ENCODE assay signal across 18 cellular contexts in genomic region chr2:143504397-143504796, GRCh38.
DNase-seq lines count a peak whose midpoint lies in the region; ATAC-seq and TF ChIP-seq lines count a peak whose summit lies in the region.
"Had no signal": no experiment of that assay in that cellular context is flagged by ENCODE, and none has a peak within 500 bp of the region (broad histone marks: within the 10 kb centered on the region; RNA-seq: fewer than 3 reads in every experiment).

No MANE protein-coding gene starts in this region.

- intact Hi-C loops in Right ventricle myocardium inferior (cut with DNase I): no loop called here
- intact Hi-C loops in aorta (cut with DNase I): no loop called here

- CTCF ChIA-PET in CD8-positive, alpha-beta memory T cell (lab: Charles Lee): no interaction called here

- 84 to 91% methylated on average over 2 of the region's 2 CpGs for WGBS in gastroesophageal sphincter (ENCODE audit: low coverage in 1 of 2), 2 donors
- 95 to 97% methylated on average over 2 of the region's 2 CpGs for WGBS in aorta, 2 donors

- in situ Hi-C loops in brain microvascular endothelial cell (cut with HindIII; ENCODE audit: low pct_ligation_motif_present, low sequenced_read_pairs): no loop called here

- no peaks in the 10 kb centered on the region for H3K9me3 ChIP-seq in right atrium auricular region
- H3K9me3 ChIP-seq in CD8-positive, alpha-beta memory T cell (ENCODE audit: low read length): no peaks in the 10 kb centered on the region
- H3K9me3 ChIP-seq in gastroesophageal sphincter: no peaks in the 10 kb centered on the region
- H3K9me3 ChIP-seq in aorta (ENCODE audit: control insufficient read depth, low read length): no peaks in the 10 kb centered on the region
- H3K9me3 ChIP-seq: BLaER1 had no signal

- POLR2A ChIA-PET in CD8-positive, alpha-beta memory T cell (lab: Charles Lee): no interaction called here

- H3K27ac ChIP-seq in right atrium auricular region: no peak overlapping the region
- H3K27ac ChIP-seq in CD8-positive, alpha-beta memory T cell (ENCODE audit: low read depth, low read length): no peak overlapping the region
- no peak overlapping the region for H3K27ac ChIP-seq in gastroesophageal sphincter
- no peak overlapping the region for H3K27ac ChIP-seq in aorta (ENCODE audit: low read depth in 1 of 2, low read length in 2 of 2)
- no peak overlapping the region for H3K27ac ChIP-seq in brain microvascular endothelial cell
- H3K27ac ChIP-seq: BLaER1, KMS-11, SK-N-MC had no signal

- DNase-seq in Right ventricle myocardium inferior (ENCODE audit: missing footprints) (no peak), right atrium auricular region (ENCODE audit: low spot score) (no peak), aorta (no peak), brain microvascular endothelial cell (no peak)
- no peak for DNase-seq in CD8-positive, alpha-beta memory T cell
- DNase-seq: DMS79 treated with DMSO at 0.1 percent for 48 hours, H7, HFFc6, MV-4-11, NCI-H1417 treated with DMSO at 0.1 percent for 48 hours, NCI-H187 treated with DMSO at 0.1 percent for 48 hours, NCI-H446 treated with DMSO at 0.1 percent for 48 hours, SHP77 had no signal

- H3K9me3 Mint-ChIP-seq in CD8-positive, alpha-beta memory T cell: no peaks in the 10 kb centered on the region
- H3K9me3 Mint-ChIP-seq: HFFc6 had no signal

- H3K4me3 ChIP-seq in right atrium auricular region: no peak overlapping the region
- H3K4me3 ChIP-seq in CD8-positive, alpha-beta memory T cell (ENCODE audit: low read length): no peak overlapping the region
- H3K4me3 ChIP-seq in gastroesophageal sphincter: no peak overlapping the region
- H3K4me3 ChIP-seq in aorta (ENCODE audit: low read length in 2 of 2): no peak overlapping the region
- no peak overlapping the region for H3K4me3 ChIP-seq in brain microvascular endothelial cell (ENCODE audit: low read depth, low read length)
- H3K4me3 ChIP-seq: BLaER1, SK-N-MC had no signal

- H3K36me3 Mint-ChIP-seq in CD8-positive, alpha-beta memory T cell: peaks cover 6 to 69% (median 26%) of the 10 kb centered on the region in 3 donors

- H3K27me3 ChIP-seq in right atrium auricular region: no peaks in the 10 kb centered on the region
- H3K27me3 ChIP-seq in CD8-positive, alpha-beta memory T cell (ENCODE audit: insufficient read depth, low read length, poor library complexity, severe bottlenecking): no peaks in the 10 kb centered on the region
- no peaks in the 10 kb centered on the region for H3K27me3 ChIP-seq in gastroesophageal sphincter
- H3K27me3 ChIP-seq in aorta (ENCODE audit: control insufficient read depth in 1 of 2, insufficient read depth in 2 of 2, low read length in 1 of 2): no peaks in the 10 kb centered on the region
- H3K27me3 ChIP-seq in brain microvascular endothelial cell (replicated peaks): no peaks in the 10 kb centered on the region
- H3K27me3 ChIP-seq: BLaER1 had no signal

- ATAC-seq in Right ventricle myocardium inferior (peak; percentile 89), gastroesophageal sphincter (peak; percentile 48), aorta (ENCODE audit: low FRiP score) (peak; percentile 59), HG03175 (IDR thresholded peaks at IDR 0.05; ENCODE audit: unreplicated experiment) (no peak)

- H3K4me3 Mint-ChIP-seq in CD8-positive, alpha-beta memory T cell: no peak overlapping the region
- H3K4me3 Mint-ChIP-seq: HFFc6 had no signal

- H3K36me3 ChIP-seq in right atrium auricular region (no peaks in the 10 kb centered on the region), gastroesophageal sphincter (no peaks in the 10 kb centered on the region), aorta (ENCODE audit: control insufficient read depth in 1 of 2, insufficient read depth in 2 of 2, low read length in 1 of 2) (no peaks in the 10 kb centered on the region), brain microvascular endothelial cell (replicated peaks) (no peaks in the 10 kb centered on the region)
- H3K36me3 ChIP-seq in CD8-positive, alpha-beta memory T cell (ENCODE audit: insufficient read depth, low read length): peaks cover 6% of the 10 kb centered on the region

- H3K27ac Mint-ChIP-seq in CD8-positive, alpha-beta memory T cell: peak overlapping the region in 6 of 8 donors; percentile 4 to 71 (median 37)
- H3K27ac Mint-ChIP-seq: HFFc6 had no signal

- peaks cover 41 to 58% (median 43%) of the 10 kb centered on the region in 3 donors for H3K4me1 Mint-ChIP-seq in CD8-positive, alpha-beta memory T cell

- no peaks in the 10 kb centered on the region for H3K27me3 Mint-ChIP-seq in CD8-positive, alpha-beta memory T cell

- no peak for TF ChIP-seq EP300 in gastroesophageal sphincter (IDR thresholded peaks at IDR 0.05)

- no peaks in the 10 kb centered on the region for H3K4me1 ChIP-seq in right atrium auricular region
- no peaks in the 10 kb centered on the region for H3K4me1 ChIP-seq in CD8-positive, alpha-beta memory T cell (ENCODE audit: insufficient read depth, low read length)
- no peaks in the 10 kb centered on the region for H3K4me1 ChIP-seq in gastroesophageal sphincter
- no peaks in the 10 kb centered on the region for H3K4me1 ChIP-seq in aorta (ENCODE audit: control insufficient read depth in 1 of 2, insufficient read depth in 2 of 2, low read length in 2 of 2)
- H3K4me1 ChIP-seq: BLaER1 had no signal

- no peak for TF ChIP-seq CTCF in right atrium auricular region (IDR thresholded peaks at IDR 0.05)
- TF ChIP-seq CTCF in gastroesophageal sphincter (IDR thresholded peaks at IDR 0.05): no peak
- no peak for TF ChIP-seq CTCF in brain microvascular endothelial cell (IDR thresholded peaks at IDR 0.05; ENCODE audit: low read depth, low read length, missing control alignments)

- no peak for TF ChIP-seq POLR2A in gastroesophageal sphincter (IDR thresholded peaks at IDR 0.05)
